ENCODE assay signal across 32 cellular contexts in the genomic region with DNA sequence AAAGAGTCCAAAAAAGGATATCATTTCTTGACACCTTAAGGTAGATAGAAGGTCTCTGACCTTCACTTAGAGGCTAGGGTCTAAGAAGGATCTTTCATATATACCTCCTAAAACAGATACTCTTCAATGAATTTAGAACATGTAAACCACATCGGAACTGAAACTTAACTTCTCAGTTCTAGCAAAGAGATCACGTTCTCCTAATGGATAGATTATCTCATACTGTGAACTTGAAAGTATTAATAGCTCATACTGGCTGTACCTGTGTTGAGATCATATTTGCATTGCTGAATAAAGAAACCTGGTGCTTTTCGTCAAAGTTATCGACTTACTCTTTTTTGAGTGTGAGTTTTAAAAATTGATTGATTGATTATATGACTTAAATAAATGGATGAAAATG.
"Had no signal": no experiment of that assay in that cellular context is flagged by ENCODE, and none has a peak within 500 bp of the region (broad histone marks: within the 10 kb centered on the region; RNA-seq: fewer than 3 reads in every experiment).

No MANE protein-coding gene starts in this region.

- H3K4me3 ChIP-seq: Peyer's patch, SJSA1 had no signal

- H3K9me3 ChIP-seq: Peyer's patch, SJSA1, SK-N-SH had no signal

- H3K9me2 ChIP-seq: SK-N-SH had no signal

- DNase-seq: Karpas-422, NCI-H1048, NCI-H1092 treated with DMSO at 0.1 percent for 48 hours, NCI-H1105 treated with DMSO at 0.1 percent for 48 hours, NCI-H1417, NCI-H1436, NCI-H146, NCI-H1694, NCI-H187, NCI-H1930, NCI-H2029 treated with DMSO at 0.1 percent for 48 hours, NCI-H2081 treated with DMSO at 0.1 percent for 48 hours, NCI-H2107, NCI-H2171, NCI-H226, NCI-H446 treated with DMSO at 0.1 percent for 48 hours, NCI-H510A, NCI-H524, NCI-H526, NCI-H69, NCI-H748 treated with DMSO at 0.1 percent for 48 hours, NCI-H82, OCI-M1, PC-3, Peyer's patch, Right ventricle myocardium superior, RPMI8226, SHP77 treated with DMSO at 0.1 percent for 48 hours, SK-N-SH, SW 1271, T-helper 1 cell had no signal

- H3K36me3 ChIP-seq: Peyer's patch, SJSA1 had no signal

- H3K4me1 ChIP-seq: Peyer's patch, SJSA1 had no signal

- H3K27me3 ChIP-seq: Peyer's patch, SJSA1 had no signal

- H3K9ac ChIP-seq: SK-N-SH had no signal

- ATAC-seq: PC-3 had no signal

- H3K4me2 ChIP-seq: SK-N-SH had no signal

- H3K27ac ChIP-seq: Peyer's patch, SJSA1 had no signal
